ENCODE assay signal across 26 cellular contexts in the genomic region with DNA sequence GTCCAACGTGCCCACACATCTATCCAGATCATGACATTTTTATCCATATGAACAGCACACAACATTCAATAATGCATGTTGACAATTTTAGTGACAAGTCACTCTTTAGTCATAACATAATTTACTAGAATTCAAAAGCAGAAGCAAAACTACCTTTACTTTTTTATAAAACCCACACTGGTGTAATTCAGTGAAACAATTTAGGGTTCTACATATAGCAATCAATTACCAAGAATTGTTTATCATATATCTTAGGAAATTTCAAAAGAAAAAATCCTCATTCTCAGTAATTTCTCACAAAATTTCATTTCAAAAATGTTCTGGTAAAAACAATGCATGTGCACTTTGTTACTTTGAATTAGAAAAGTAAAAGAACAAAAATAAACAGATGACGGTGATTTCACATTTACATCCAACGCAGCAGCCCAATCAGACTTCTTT. TPM values are rescaled to one million over a fixed set of nuclear protein-coding genes. Genes with fewer than 3 reads are reported as not detected.
DNase-seq lines count a peak whose midpoint lies in the region; ATAC-seq lines count a peak whose summit lies in the region.
"Had no signal": no experiment of that assay in that cellular context is flagged by ENCODE, and none has a peak within 500 bp of the region (broad histone marks: within the 10 kb centered on the region; RNA-seq: fewer than 3 reads in every experiment).

No MANE protein-coding gene starts in this region.

- peaks cover 13% of the 10 kb centered on the region for H3K4me1 Mint-ChIP-seq in activated naive CD4-positive, alpha-beta T cell treated with anti-CD3 and anti-CD28 coated beads for 36 hours (ENCODE audit: low read depth)
- peaks cover 55% of the 10 kb centered on the region for H3K4me1 Mint-ChIP-seq in T-helper 2 cell treated with Interferon-gamma antibody and Interleukin-4, amounts not matched to agents 5 μg/mL and 100 μg/mL, for 36 hours (ENCODE audit: low read depth)
- peaks cover 25% of the 10 kb centered on the region for H3K4me1 Mint-ChIP-seq in activated naive CD8-positive, alpha-beta T cell (ENCODE audit: low read depth)
- peaks cover 40% of the 10 kb centered on the region for H3K4me1 Mint-ChIP-seq in stimulated activated memory B cell treated with anti-CD40 and anti-IgM and Interleukin-4, amounts not matched to agents 10 μg/mL and 1 μg/mL and 100 μg/mL, for 72 hours
- peaks cover 10 to 25% (median 22%) of the 10 kb centered on the region in 3 donors for H3K4me1 Mint-ChIP-seq in CD8-positive, alpha-beta memory T cell

- peaks cover 8% of the 10 kb centered on the region for H3K36me3 ChIP-seq in CD8-positive, alpha-beta memory T cell (ENCODE audit: insufficient read depth, low read length)
- H3K36me3 ChIP-seq: brain microvascular endothelial cell had no signal

- H3K36me3 Mint-ChIP-seq in activated naive CD4-positive, alpha-beta T cell treated with anti-CD3 and anti-CD28 coated beads, Interleukin-2, amount 50 U/mL, for 72 hours: peaks cover 8 to 26% of the 10 kb centered on the region in 2 donors
- H3K36me3 Mint-ChIP-seq in activated naive CD4-positive, alpha-beta T cell treated with anti-CD3 and anti-CD28 coated beads for 36 hours (ENCODE audit: low read depth): peaks cover 20% of the 10 kb centered on the region
- peaks cover 39% of the 10 kb centered on the region for H3K36me3 Mint-ChIP-seq in T-helper 2 cell treated with Interferon-gamma antibody and Interleukin-4, amounts not matched to agents 5 μg/mL and 100 μg/mL, for 36 hours (ENCODE audit: low read depth)
- peaks cover 16% of the 10 kb centered on the region for H3K36me3 Mint-ChIP-seq in activated naive CD8-positive, alpha-beta T cell
- H3K36me3 Mint-ChIP-seq in stimulated activated memory B cell treated with anti-CD40 and anti-IgM and Interleukin-4, amounts not matched to agents 10 μg/mL and 1 μg/mL and 100 μg/mL, for 72 hours: peaks cover 45% of the 10 kb centered on the region
- peaks cover 0 to 55% (median 17%) of the 10 kb centered on the region in 3 donors for H3K36me3 Mint-ChIP-seq in CD8-positive, alpha-beta memory T cell

- CTCF ChIA-PET in activated naive CD4-positive, alpha-beta T cell treated with anti-CD3 and anti-CD28 coated beads for 36 hours (lab: Charles Lee): no interaction called here
- CTCF ChIA-PET in CD8-positive, alpha-beta memory T cell (lab: Charles Lee): no interaction called here

- no peaks in the 10 kb centered on the region for H3K9me3 Mint-ChIP-seq in activated naive CD4-positive, alpha-beta T cell treated with anti-CD3 and anti-CD28 coated beads, Interleukin-2, amount 50 U/mL, for 72 hours
- no peaks in the 10 kb centered on the region for H3K9me3 Mint-ChIP-seq in activated naive CD4-positive, alpha-beta T cell treated with anti-CD3 and anti-CD28 coated beads for 36 hours
- H3K9me3 Mint-ChIP-seq in T-helper 2 cell treated with Interferon-gamma antibody and Interleukin-4, amounts not matched to agents 5 μg/mL and 100 μg/mL, for 36 hours: no peaks in the 10 kb centered on the region
- no peaks in the 10 kb centered on the region for H3K9me3 Mint-ChIP-seq in activated naive CD8-positive, alpha-beta T cell (ENCODE audit: low read depth)
- H3K9me3 Mint-ChIP-seq in stimulated activated memory B cell treated with anti-CD40 and anti-IgM and Interleukin-4, amounts not matched to agents 10 μg/mL and 1 μg/mL and 100 μg/mL, for 72 hours: no peaks in the 10 kb centered on the region
- no peaks in the 10 kb centered on the region for H3K9me3 Mint-ChIP-seq in CD8-positive, alpha-beta memory T cell
- H3K9me3 Mint-ChIP-seq: naive thymus-derived CD8-positive, alpha-beta T cell had no signal

- H3K4me3 ChIP-seq in CD8-positive, alpha-beta memory T cell (ENCODE audit: low read length): no peak overlapping the region
- H3K4me3 ChIP-seq: BLaER1, HAP-1, lower lobe of right lung, testis had no signal

- intact Hi-C loops in activated naive CD4-positive, alpha-beta T cell treated with anti-CD3 and anti-CD28 coated beads for 36 hours (cut with micrococcal nuclease): no loop called here

- H3K4me1 ChIP-seq in CD8-positive, alpha-beta memory T cell (ENCODE audit: insufficient read depth, low read length): no peaks in the 10 kb centered on the region
- H3K4me1 ChIP-seq: BLaER1, lower lobe of right lung, testis had no signal

- H3K27me3 Mint-ChIP-seq in activated naive CD4-positive, alpha-beta T cell treated with anti-CD3 and anti-CD28 coated beads for 36 hours (ENCODE audit: low read depth): no peaks in the 10 kb centered on the region
- H3K27me3 Mint-ChIP-seq in T-helper 2 cell treated with Interferon-gamma antibody and Interleukin-4, amounts not matched to agents 5 μg/mL and 100 μg/mL, for 36 hours (ENCODE audit: low read depth): no peaks in the 10 kb centered on the region
- H3K27me3 Mint-ChIP-seq in activated naive CD8-positive, alpha-beta T cell: no peaks in the 10 kb centered on the region
- H3K27me3 Mint-ChIP-seq in stimulated activated memory B cell treated with anti-CD40 and anti-IgM and Interleukin-4, amounts not matched to agents 10 μg/mL and 1 μg/mL and 100 μg/mL, for 72 hours: no peaks in the 10 kb centered on the region
- H3K27me3 Mint-ChIP-seq in CD8-positive, alpha-beta memory T cell: peaks cover 0 to under 1% of the 10 kb centered on the region in 2 donors
- H3K27me3 Mint-ChIP-seq: naive thymus-derived CD8-positive, alpha-beta T cell had no signal

- H3K27me3 ChIP-seq in CD8-positive, alpha-beta memory T cell (ENCODE audit: insufficient read depth, low read length, poor library complexity, severe bottlenecking): no peaks in the 10 kb centered on the region
- H3K27me3 ChIP-seq: BLaER1, brain microvascular endothelial cell, testis had no signal

- no peak overlapping the region for H3K27ac ChIP-seq in CD8-positive, alpha-beta memory T cell (ENCODE audit: low read depth, low read length)
- H3K27ac ChIP-seq: BLaER1, brain microvascular endothelial cell, HL-60, lower lobe of right lung, testis had no signal

- no peak for DNase-seq in activated naive CD4-positive, alpha-beta T cell treated with anti-CD3 and anti-CD28 coated beads, Interleukin-2, amount 50 U/mL, for 72 hours (ENCODE audit: low spot score in 2 of 2)
- no peak for DNase-seq in activated naive CD4-positive, alpha-beta T cell treated with anti-CD3 and anti-CD28 coated beads for 36 hours
- DNase-seq in T-helper 2 cell treated with Interferon-gamma antibody and Interleukin-4, amounts not matched to agents 5 μg/mL and 100 μg/mL, for 36 hours (ENCODE audit: low spot score): no peak
- DNase-seq in glomerular visceral epithelial cell (ENCODE audit: extremely low spot score): no peak
- no peak for DNase-seq in CD8-positive, alpha-beta memory T cell
- DNase-seq: activated naive CD4-positive, alpha-beta T cell treated with Interleukin-2 at 50 U/mL for 16 hours; amygdala; brain microvascular endothelial cell; DMS153; hippocampal formation; KG1; lower lobe of right lung; naive thymus-derived CD8-positive, alpha-beta T cell; NCI-H2029; NCI-H526; Right ventricle myocardium superior; stimulated activated CD4-positive, alpha-beta T cell treated with anti-CD3 and anti-CD28 coated beads, Interleukin-15, amount 100 ng/mL, for 24 hours; stimulated activated CD4-positive, alpha-beta T cell treated with anti-CD3 and anti-CD28 coated beads, Interleukin-4, amount 100 ng/mL, for 4 hours; testis had no signal

- peak overlapping the region in 1 of 2 donors; percentile 78 for H3K27ac Mint-ChIP-seq in activated naive CD4-positive, alpha-beta T cell treated with anti-CD3 and anti-CD28 coated beads, Interleukin-2, amount 50 U/mL, for 72 hours
- no peak overlapping the region for H3K27ac Mint-ChIP-seq in activated naive CD4-positive, alpha-beta T cell treated with anti-CD3 and anti-CD28 coated beads for 36 hours
- peak overlapping the region; percentile 96 for H3K27ac Mint-ChIP-seq in T-helper 2 cell treated with Interferon-gamma antibody and Interleukin-4, amounts not matched to agents 5 μg/mL and 100 μg/mL, for 36 hours
- peak overlapping the region; percentile 89 for H3K27ac Mint-ChIP-seq in activated naive CD8-positive, alpha-beta T cell
- peak overlapping the region; percentile 97 for H3K27ac Mint-ChIP-seq in stimulated activated memory B cell treated with anti-CD40 and anti-IgM and Interleukin-4, amounts not matched to agents 10 μg/mL and 1 μg/mL and 100 μg/mL, for 72 hours
- H3K27ac Mint-ChIP-seq in CD8-positive, alpha-beta memory T cell: no peak overlapping the region

- POLR2A ChIA-PET in CD8-positive, alpha-beta memory T cell (lab: Charles Lee): no interaction called here

- peak; percentile 26 to 62 for ATAC-seq in activated naive CD4-positive, alpha-beta T cell treated with anti-CD3 and anti-CD28 coated beads, Interleukin-2, amount 50 U/mL, for 72 hours
- peak; percentile 89 for ATAC-seq in stimulated activated memory B cell treated with anti-CD40 and anti-IgM and Interleukin-4, amounts not matched to agents 10 μg/mL and 1 μg/mL and 100 μg/mL, for 72 hours
- no peak for ATAC-seq in GM21576 (IDR thresholded peaks at IDR 0.05; ENCODE audit: unreplicated experiment)
- ATAC-seq: lower lobe of right lung; naive thymus-derived CD8-positive, alpha-beta T cell; SK-N-SH treated with all-trans-retinoic acid at 6 μM for 48 hours had no signal

- H3K9me3 ChIP-seq in CD8-positive, alpha-beta memory T cell (ENCODE audit: low read length): no peaks in the 10 kb centered on the region
- H3K9me3 ChIP-seq: BLaER1, HAP-1, lower lobe of right lung, testis had no signal

- no peak overlapping the region for H3K4me3 Mint-ChIP-seq in activated naive CD4-positive, alpha-beta T cell treated with anti-CD3 and anti-CD28 coated beads for 36 hours
- H3K4me3 Mint-ChIP-seq in T-helper 2 cell treated with Interferon-gamma antibody and Interleukin-4, amounts not matched to agents 5 μg/mL and 100 μg/mL, for 36 hours: peak overlapping the region; percentile 81
- peak overlapping the region; percentile 38 for H3K4me3 Mint-ChIP-seq in activated naive CD8-positive, alpha-beta T cell
- H3K4me3 Mint-ChIP-seq in stimulated activated memory B cell treated with anti-CD40 and anti-IgM and Interleukin-4, amounts not matched to agents 10 μg/mL and 1 μg/mL and 100 μg/mL, for 72 hours: peak overlapping the region; percentile 55
- no peak overlapping the region for H3K4me3 Mint-ChIP-seq in CD8-positive, alpha-beta memory T cell
- H3K4me3 Mint-ChIP-seq: naive thymus-derived CD8-positive, alpha-beta T cell had no signal

RNA-seq across cellular contexts. Expression of a gene that starts 12.6 kb away (rescaled TPM):
- 10 to 100 TPM; 24.1 to 39.7 TPM for total RNA-seq in activated naive CD4-positive, alpha-beta T cell treated with anti-CD3 and anti-CD28 coated beads, Interleukin-2, amount 50 U/mL, for 72 hours
- 10 to 100 TPM; 13.4 to 14.4 TPM for total RNA-seq in activated naive CD4-positive, alpha-beta T cell treated with anti-CD3 and anti-CD28 coated beads for 36 hours
- total RNA-seq in CD8-positive, alpha-beta memory T cell: 10 to 100 TPM; 33.5 to 35.0 TPM
- polyA plus RNA-seq in CD8-positive, alpha-beta memory T cell: 12.8 TPM

Comparison
In these comparisons a context has a peak if more than half of its experiments do, and no peak if none do; other contexts are left out.
1. H3K27ac Mint-ChIP-seq: peak in T-helper 2 cell treated with Interferon-gamma antibody and Interleukin-4, amounts not matched to agents 5 μg/mL and 100 μg/mL, for 36 hours (single experiment), activated naive CD8-positive, alpha-beta T cell (single experiment) and stimulated activated memory B cell treated with anti-CD40 and anti-IgM and Interleukin-4, amounts not matched to agents 10 μg/mL and 1 μg/mL and 100 μg/mL, for 72 hours (single experiment); none in activated naive CD4-positive, alpha-beta T cell treated with anti-CD3 and anti-CD28 coated beads for 36 hours (single experiment) and CD8-positive, alpha-beta memory T cell (0 of 8).
2. H3K4me3 Mint-ChIP-seq: peak in T-helper 2 cell treated with Interferon-gamma antibody and Interleukin-4, amounts not matched to agents 5 μg/mL and 100 μg/mL, for 36 hours (single experiment), activated naive CD8-positive, alpha-beta T cell (single experiment) and stimulated activated memory B cell treated with anti-CD40 and anti-IgM and Interleukin-4, amounts not matched to agents 10 μg/mL and 1 μg/mL and 100 μg/mL, for 72 hours (single experiment); none in activated naive CD4-positive, alpha-beta T cell treated with anti-CD3 and anti-CD28 coated beads for 36 hours (single experiment) and CD8-positive, alpha-beta memory T cell (0 of 7).